ENCODE assay signal across 16 cellular contexts in the genomic region with DNA sequence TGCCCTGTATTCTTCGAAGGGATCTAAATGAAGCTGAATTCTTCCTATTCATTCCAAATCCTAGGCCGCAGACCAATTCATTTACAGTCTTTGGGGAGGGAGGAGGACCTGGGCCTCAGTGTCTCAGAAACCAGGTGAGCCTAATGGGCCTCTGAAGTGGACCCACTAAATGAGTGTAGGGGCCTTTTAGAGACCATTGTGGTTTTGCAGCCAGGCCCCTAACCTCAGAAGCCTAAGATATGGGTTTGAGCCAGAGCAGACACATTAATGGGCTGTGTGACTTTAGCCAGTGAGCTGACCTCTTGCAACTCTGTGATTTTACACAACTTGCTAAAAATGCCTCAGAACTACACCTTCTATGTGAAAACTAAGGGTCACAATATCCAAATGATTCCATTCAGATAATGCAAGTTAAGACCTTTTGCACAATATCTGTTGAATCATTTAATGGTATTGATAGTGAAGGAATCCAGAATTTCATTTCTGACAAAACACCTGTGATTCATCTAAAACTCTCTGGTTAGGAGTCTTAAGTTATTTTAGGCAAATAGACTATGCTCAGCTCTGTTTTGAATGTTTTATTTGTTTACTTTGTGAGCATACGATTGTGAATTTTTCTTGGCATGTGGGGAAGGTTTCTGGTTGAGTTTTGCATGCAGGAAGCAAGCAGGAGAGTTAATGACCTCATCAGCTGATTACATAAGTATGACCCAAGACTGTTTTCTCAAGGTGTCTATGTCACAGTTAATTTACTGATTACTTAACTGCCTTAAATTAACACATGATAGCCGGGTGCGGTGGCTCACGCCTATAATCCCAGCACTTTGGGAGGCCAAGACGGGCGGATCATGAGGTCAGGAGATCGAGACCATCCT.
DNase-seq lines count a peak whose midpoint lies in the region; ATAC-seq and TF ChIP-seq lines count a peak whose summit lies in the region.
"Had no signal": no experiment of that assay in that cellular context is flagged by ENCODE, and none has a peak within 500 bp of the region (broad histone marks: within the 10 kb centered on the region; RNA-seq: fewer than 3 reads in every experiment).

No MANE protein-coding gene starts in this region.

- H3K27ac ChIP-seq in epithelial cell of prostate = peak overlapping the region; percentile 79
- H3K27ac ChIP-seq: left lung had no signal

- no peak for ATAC-seq in HG03354 (IDR thresholded peaks at IDR 0.05; ENCODE audit: poor library complexity, severe bottlenecking, unreplicated experiment)
- ATAC-seq: left lung; stimulated activated naive CD8-positive, alpha-beta T cell treated with anti-CD3 and anti-CD28 coated beads, Interleukin-15, Interleukin-2, amounts not matched to agents 100 U/mL and 50 U/mL, for 24 hours had no signal

- CTCF ChIA-PET in AG04449 (lab: Yijun Ruan, JAX) = interaction anchor here (1.2 to 1.4 kb wide), 2 partner anchors 12 to 38 kb away, joined by 3 to 5 read pairs; no protein-coding TSS in a partner anchor

- no peak overlapping the region for H3K4me3 ChIP-seq in AG04449 (ENCODE audit: low read depth, low read length)
- H3K4me3 ChIP-seq: left lung had no signal

- TF ChIP-seq POLR2A in erythroblast (IDR thresholded peaks at IDR 0.05; ENCODE audit: low read length) = no peak

- DNase-seq in AG04449 (ENCODE audit: low read depth, low spot score) (peak; percentile 70), NCI-H526 (lab: John Stamatoyannopoulos, UW) (peak; percentile 36 to 51), epithelial cell of prostate (ENCODE audit: low read depth, low spot score) (peak; percentile 89), kidney glomerular epithelial cell (lab: John Stamatoyannopoulos, UW) (peak; percentile 67), erythroblast (lab: John Stamatoyannopoulos, UW) (no peak), NCI-H146 (lab: John Stamatoyannopoulos, UW) (no peak), NCI-H2171 treated with DMSO at 0.1 percent for 48 hours (lab: John Stamatoyannopoulos, UW) (no peak)
- DNase-seq: AML-193; aorta; left lung; NCI-H1694; occipital lobe; stimulated activated CD4-positive, alpha-beta T cell treated with anti-CD3 and anti-CD28 coated beads, Interleukin-4, amount 100 ng/mL, for 1 hour; stimulated activated naive CD8-positive, alpha-beta T cell treated with anti-CD3 and anti-CD28 coated beads, Interleukin-15, Interleukin-2, amounts not matched to agents 100 U/mL and 50 U/mL, for 24 hours; T-helper 2 cell had no signal

- TF ChIP-seq CTCF in AG04449 (IDR thresholded peaks at IDR 0.05; ENCODE audit: insufficient read depth, low read length, missing control alignments) = no peak

- POLR2A ChIA-PET in AG04449 (lab: Yijun Ruan, JAX) = no interaction called here

Comparison
In these comparisons a context has a peak if more than half of its experiments do, and no peak if none do; other contexts are left out.
1. DNase-seq: peak in AG04449 (single experiment), NCI-H526 (2 of 2), epithelial cell of prostate (single experiment) and kidney glomerular epithelial cell (single experiment); none in erythroblast (0 of 2), NCI-H146 (single experiment) and NCI-H2171 treated with DMSO at 0.1 percent for 48 hours (single experiment).